In the genomic region with DNA sequence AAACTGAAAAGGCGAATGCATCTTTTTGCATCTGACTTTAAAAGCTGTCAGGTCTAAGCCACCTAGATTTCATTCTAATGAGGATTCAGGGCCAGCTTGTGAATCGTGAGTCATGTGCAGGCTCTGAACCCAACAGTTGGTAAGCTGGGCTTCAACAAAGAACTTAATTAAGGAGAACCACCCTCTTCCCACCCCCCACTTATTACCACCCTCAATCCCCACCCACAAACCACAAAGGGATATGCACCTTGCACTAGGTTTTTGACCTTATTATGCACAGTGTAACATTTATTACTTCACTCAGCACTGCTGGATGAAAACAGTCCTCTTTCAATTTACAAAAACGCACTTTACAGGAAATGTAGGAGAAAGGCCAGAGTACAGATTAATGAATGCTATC, we compare ENCODE assay signal across 18 cellular contexts.
A peak's percentile ranks its signal among the peaks of the same experiment; 100 is the strongest.
DNase-seq lines count a peak whose midpoint lies in the region; TF ChIP-seq lines count a peak whose summit lies in the region.
"Had no signal": no experiment of that assay in that cellular context is flagged by ENCODE, and none has a peak within 500 bp of the region (broad histone marks: within the 10 kb centered on the region; RNA-seq: fewer than 3 reads in every experiment).

No MANE protein-coding gene starts in this region.

- WGBS in prostate gland, result 81% methylated on average over 3 of the region's 3 CpGs
- 85 to 94% methylated on average over 3 of the region's 3 CpGs for WGBS in testis, 2 donors

- H3K27me3 ChIP-seq in prostate gland (replicated peaks; ENCODE audit: insufficient read depth) (no peaks in the 10 kb centered on the region), testis (no peaks in the 10 kb centered on the region)

- H3K9me3 ChIP-seq in prostate gland (no peaks in the 10 kb centered on the region), testis (no peaks in the 10 kb centered on the region)
- H3K9me3 ChIP-seq: A549 had no signal

- intact Hi-C loops in prostate gland (cut with DNase I), result no loop called here
- intact Hi-C loops in testis (cut with DNase I; ENCODE audit: low total_unique reads), result no loop called here

- DNase-seq in HT-29 (ENCODE audit: low spot score) (peak; percentile 88), NCI-H1436 (lab: John Stamatoyannopoulos, UW) (peak; percentile 13), renal cortical epithelial cell (ENCODE audit: low read depth) (peak; percentile 86), prostate gland (ENCODE audit: low spot score) (no peak), erythroblast (lab: John Stamatoyannopoulos, UW) (no peak), testis (no peak)
- DNase-seq: DMS79, H9, HFFc6, MV-4-11, NCI-H187, RPMI8226, SHP77 treated with DMSO at 0.1 percent for 48 hours, T-cell had no signal

- peak; percentile 46; the same call in 1 of the 2 replicates for TF ChIP-seq POLR2A in Raji (IDR thresholded peaks at IDR 0.05; ENCODE audit: insufficient read depth, low read depth, low read length)
- no peak for TF ChIP-seq POLR2A in prostate gland (IDR thresholded peaks at IDR 0.05)
- TF ChIP-seq POLR2A in erythroblast (IDR thresholded peaks at IDR 0.05; ENCODE audit: low read length), result no peak
- no peak for TF ChIP-seq POLR2A in testis (IDR thresholded peaks at IDR 0.05)

- H3K4me3 ChIP-seq in prostate gland (no peak overlapping the region), testis (no peak overlapping the region)
- H3K4me3 ChIP-seq: A549, SK-N-MC had no signal

- H3K36me3 ChIP-seq in prostate gland, result no peaks in the 10 kb centered on the region
- no peaks in the 10 kb centered on the region for H3K36me3 ChIP-seq in testis (ENCODE audit: low read depth, missing control alignments)

- H3K27ac ChIP-seq in prostate gland (no peak overlapping the region), testis (no peak overlapping the region)
- H3K27ac ChIP-seq: A549, KMS-11, SK-N-MC had no signal

- TF ChIP-seq CTCF in prostate gland (IDR thresholded peaks at IDR 0.05), result no peak
- no peak for TF ChIP-seq CTCF in testis (IDR thresholded peaks at IDR 0.05)

- H3K4me1 ChIP-seq in prostate gland (replicated peaks) (no peaks in the 10 kb centered on the region), testis (no peaks in the 10 kb centered on the region)
- H3K4me1 ChIP-seq: A549 had no signal

Comparison
In these comparisons a context has a peak if more than half of its experiments do, and no peak if none do; other contexts are left out.
1. DNase-seq: peak in HT-29 (single experiment), NCI-H1436 (single experiment) and renal cortical epithelial cell (single experiment); none in prostate gland (single experiment), erythroblast (0 of 2) and testis (single experiment).